1 cellular context compared by ENCODE assay signal in the genomic region with DNA sequence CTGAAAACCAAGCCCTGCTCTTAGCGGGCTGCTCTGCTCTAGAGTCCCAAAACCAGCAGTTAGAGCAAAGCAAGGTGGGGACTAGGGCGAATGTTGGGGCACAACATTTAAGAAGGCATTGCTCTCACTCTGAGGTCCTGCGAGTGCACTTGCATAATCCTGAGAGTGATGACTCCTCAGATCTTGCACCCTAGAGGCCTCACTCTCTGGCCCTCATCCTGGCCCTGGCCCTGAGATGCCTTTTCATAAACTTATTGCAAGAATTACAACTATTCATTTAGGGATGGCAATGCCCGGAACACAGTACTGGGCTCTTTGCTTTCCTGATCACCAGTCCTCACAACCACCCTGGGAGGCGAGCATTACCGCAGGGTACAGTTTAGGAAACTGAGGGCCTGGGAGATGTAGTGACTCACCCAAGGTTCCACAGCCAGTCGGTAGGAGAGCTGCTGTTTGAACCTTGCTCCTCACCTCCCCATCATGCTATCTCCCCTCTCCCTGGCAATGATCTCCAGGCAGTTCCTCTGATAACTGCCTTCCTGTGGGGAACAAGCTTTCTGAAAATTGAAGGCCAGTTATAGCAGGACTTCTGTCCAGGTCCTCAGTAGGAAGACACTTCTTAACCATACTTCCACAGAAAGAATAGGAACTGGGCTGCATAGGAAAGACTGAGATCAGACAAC.
TF ChIP-seq lines count a peak whose summit lies in the region.

No MANE protein-coding gene starts in this region.

TF ChIP-seq in GM23338, 12 proteins besides CTCF, POLR2A, EP300 and RAD21 (continued from another document):
- TF ChIP-seq ZNF462 (CRISPR knock-in tag; IDR thresholded peaks at IDR 0.05) = no peak
- TF ChIP-seq, protein P1, sequence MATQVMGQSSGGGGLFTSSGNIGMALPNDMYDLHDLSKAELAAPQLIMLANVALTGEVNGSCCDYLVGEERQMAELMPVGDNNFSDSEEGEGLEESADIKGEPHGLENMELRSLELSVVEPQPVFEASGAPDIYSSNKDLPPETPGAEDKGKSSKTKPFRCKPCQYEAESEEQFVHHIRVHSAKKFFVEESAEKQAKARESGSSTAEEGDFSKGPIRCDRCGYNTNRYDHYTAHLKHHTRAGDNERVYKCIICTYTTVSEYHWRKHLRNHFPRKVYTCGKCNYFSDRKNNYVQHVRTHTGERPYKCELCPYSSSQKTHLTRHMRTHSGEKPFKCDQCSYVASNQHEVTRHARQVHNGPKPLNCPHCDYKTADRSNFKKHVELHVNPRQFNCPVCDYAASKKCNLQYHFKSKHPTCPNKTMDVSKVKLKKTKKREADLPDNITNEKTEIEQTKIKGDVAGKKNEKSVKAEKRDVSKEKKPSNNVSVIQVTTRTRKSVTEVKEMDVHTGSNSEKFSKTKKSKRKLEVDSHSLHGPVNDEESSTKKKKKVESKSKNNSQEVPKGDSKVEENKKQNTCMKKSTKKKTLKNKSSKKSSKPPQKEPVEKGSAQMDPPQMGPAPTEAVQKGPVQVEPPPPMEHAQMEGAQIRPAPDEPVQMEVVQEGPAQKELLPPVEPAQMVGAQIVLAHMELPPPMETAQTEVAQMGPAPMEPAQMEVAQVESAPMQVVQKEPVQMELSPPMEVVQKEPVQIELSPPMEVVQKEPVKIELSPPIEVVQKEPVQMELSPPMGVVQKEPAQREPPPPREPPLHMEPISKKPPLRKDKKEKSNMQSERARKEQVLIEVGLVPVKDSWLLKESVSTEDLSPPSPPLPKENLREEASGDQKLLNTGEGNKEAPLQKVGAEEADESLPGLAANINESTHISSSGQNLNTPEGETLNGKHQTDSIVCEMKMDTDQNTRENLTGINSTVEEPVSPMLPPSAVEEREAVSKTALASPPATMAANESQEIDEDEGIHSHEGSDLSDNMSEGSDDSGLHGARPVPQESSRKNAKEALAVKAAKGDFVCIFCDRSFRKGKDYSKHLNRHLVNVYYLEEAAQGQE (IDR thresholded peaks at IDR 0.05; ENCODE audit: unreplicated experiment) = no peak
- no peak for TF ChIP-seq POLR2AphosphoS5 (IDR thresholded peaks at IDR 0.05; ENCODE audit: low read depth)
- TF ChIP-seq, protein P2, sequence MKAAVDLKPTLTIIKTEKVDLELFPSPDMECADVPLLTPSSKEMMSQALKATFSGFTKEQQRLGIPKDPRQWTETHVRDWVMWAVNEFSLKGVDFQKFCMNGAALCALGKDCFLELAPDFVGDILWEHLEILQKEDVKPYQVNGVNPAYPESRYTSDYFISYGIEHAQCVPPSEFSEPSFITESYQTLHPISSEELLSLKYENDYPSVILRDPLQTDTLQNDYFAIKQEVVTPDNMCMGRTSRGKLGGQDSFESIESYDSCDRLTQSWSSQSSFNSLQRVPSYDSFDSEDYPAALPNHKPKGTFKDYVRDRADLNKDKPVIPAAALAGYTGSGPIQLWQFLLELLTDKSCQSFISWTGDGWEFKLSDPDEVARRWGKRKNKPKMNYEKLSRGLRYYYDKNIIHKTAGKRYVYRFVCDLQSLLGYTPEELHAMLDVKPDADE (IDR thresholded peaks at IDR 0.05) = no peak
